ENCODE assay signal across 8 cellular contexts in genomic region chr19:56477429-56478338, GRCh38. TPM values are rescaled to one million over a fixed set of nuclear protein-coding genes. Genes with fewer than 3 reads are reported as not detected.
DNase-seq lines count a peak whose midpoint lies in the region; ATAC-seq and TF ChIP-seq lines count a peak whose summit lies in the region.

No MANE protein-coding gene starts in this region.

- no peaks in the 10 kb centered on the region for H3F3A ChIP-seq in neural cell (ENCODE audit: insufficient read depth, low read length, poor library complexity, severe bottlenecking)

- no peaks in the 10 kb centered on the region for H4K20me1 ChIP-seq in DND-41 (ENCODE audit: insufficient read depth, low read length)
- H4K20me1 ChIP-seq in neural cell (ENCODE audit: insufficient read depth), result no peaks in the 10 kb centered on the region

- H3K9me3 ChIP-seq in DND-41 (ENCODE audit: insufficient read depth, low read length, severe bottlenecking) (no peaks in the 10 kb centered on the region), neural cell (ENCODE audit: low read length) (peaks cover 9% of the 10 kb centered on the region), stomach smooth muscle (ENCODE audit: control insufficient read depth in 2 of 2, low read length in 2 of 2) (peaks cover under 1 to 2% of the 10 kb centered on the region in 2 donors)

- peak overlapping the region; percentile 67 for H3K9ac ChIP-seq in DND-41 (ENCODE audit: low read depth, low read length)
- H3K9ac ChIP-seq in neural cell (ENCODE audit: low read length), result peak overlapping the region; percentile 82
- H3K9ac ChIP-seq in stomach smooth muscle (ENCODE audit: low read length in 2 of 2), result peak overlapping the region; percentile 80 to 89

- TF ChIP-seq EP300 in neural cell (conservative IDR thresholded peaks at IDR 0.05; ENCODE audit: poor library complexity, severe bottlenecking), result peak; percentile 18

- no peak for TF ChIP-seq CTCF in DND-41 (IDR thresholded peaks at IDR 0.05; ENCODE audit: borderline replicate concordance, extremely low read depth, low read length, poor library complexity, severe bottlenecking)
- TF ChIP-seq CTCF in foreskin keratinocyte (conservative IDR thresholded peaks at IDR 0.05), result no peak
- TF ChIP-seq CTCF in neural cell (IDR thresholded peaks at IDR 0.05; ENCODE audit: poor library complexity, severe bottlenecking), result no peak

- DNase-seq in DND-41 (peak; percentile 88), NCI-H82 (lab: John Stamatoyannopoulos, UW) (peak; percentile 94), foreskin keratinocyte (peak; percentile 74 to 93), T-helper 9 cell (no peak)
- DNase-seq in activated naive CD4-positive, alpha-beta T cell (lab: John Stamatoyannopoulos, UW), result peak; percentile 7 to 55 (median 15)

- peaks cover 27% of the 10 kb centered on the region for H3K4me1 ChIP-seq in DND-41 (ENCODE audit: insufficient read depth, low read length)
- no peaks in the 10 kb centered on the region for H3K4me1 ChIP-seq in foreskin keratinocyte
- peaks cover 20% of the 10 kb centered on the region for H3K4me1 ChIP-seq in stomach smooth muscle (ENCODE audit: control insufficient read depth, insufficient read depth, low read length)

- H3K9me2 ChIP-seq in neural cell (ENCODE audit: insufficient read depth, low read length), result no peaks in the 10 kb centered on the region

- ATAC-seq in DND-41 (ENCODE audit: insufficient read depth, low read depth) (peak; percentile 82), foreskin keratinocyte (peak; percentile 93), GM21825 (IDR thresholded peaks at IDR 0.05; ENCODE audit: unreplicated experiment) (no peak)

- peak overlapping the region; percentile 88 for H2AFZ ChIP-seq in DND-41 (ENCODE audit: low read depth, low read length)
- H2AFZ ChIP-seq in neural cell (ENCODE audit: low read depth, low read length), result peak overlapping the region; percentile 77

- peak; percentile 46 for TF ChIP-seq RAD21 in neural cell (conservative IDR thresholded peaks at IDR 0.05)

- H3K79me2 ChIP-seq in DND-41 (ENCODE audit: insufficient read depth, low read length) (peaks cover 37% of the 10 kb centered on the region), neural cell (replicated peaks; ENCODE audit: insufficient read depth, low read length) (peaks cover 66% of the 10 kb centered on the region)

- H3K4me2 ChIP-seq in DND-41 (ENCODE audit: insufficient read depth, low read length) (peak overlapping the region; percentile 95), neural cell (ENCODE audit: low read length) (no peak overlapping the region)

- H3K27ac ChIP-seq in DND-41 (ENCODE audit: low read length) (peak overlapping the region; percentile 84), foreskin keratinocyte (peak overlapping the region; percentile 41), neural cell (ENCODE audit: low read length) (peak overlapping the region; percentile 87), stomach smooth muscle (ENCODE audit: low read length) (peak overlapping the region; percentile 78)

- H3K4me3 ChIP-seq in DND-41 (ENCODE audit: low read depth in 1 of 2, low read length in 2 of 2), result peak overlapping the region; percentile 43 to 87; a peak in 3 of 4 replicates
- H3K4me3 ChIP-seq in neural cell (ENCODE audit: low read length), result peak overlapping the region; percentile 77
- H3K4me3 ChIP-seq in stomach smooth muscle (ENCODE audit: low read length in 2 of 2), result peak overlapping the region; percentile 94 to 99

- H3K27me3 ChIP-seq in DND-41 (ENCODE audit: insufficient read depth, low read length, poor library complexity), result no peaks in the 10 kb centered on the region
- no peaks in the 10 kb centered on the region for H3K27me3 ChIP-seq in foreskin keratinocyte
- no peaks in the 10 kb centered on the region for H3K27me3 ChIP-seq in neural cell (ENCODE audit: insufficient read depth, low read depth, low read length)
- H3K27me3 ChIP-seq in stomach smooth muscle (ENCODE audit: control insufficient read depth in 1 of 2, insufficient read depth in 2 of 2, low read length in 2 of 2), result no peaks in the 10 kb centered on the region

- H3K36me3 ChIP-seq in DND-41 (ENCODE audit: insufficient read depth, low read length), result 0 out of 2 replicates have a peak, but pooled peaks cover 5% of the 10 kb centered on the region
- peaks cover 5% of the 10 kb centered on the region for H3K36me3 ChIP-seq in neural cell (ENCODE audit: insufficient read depth, low read length)
- H3K36me3 ChIP-seq in stomach smooth muscle (ENCODE audit: control insufficient read depth in 2 of 2, insufficient read depth in 2 of 2, low read length in 2 of 2), result peaks cover 3 to 4% of the 10 kb centered on the region in 2 donors

TF ChIP-seq in neural cell, 6 proteins besides CTCF, POLR2A, EP300 and RAD21:
- no peak for TF ChIP-seq EZH2 (IDR thresholded peaks at IDR 0.05; ENCODE audit: borderline replicate concordance, insufficient read depth, low read length, poor library complexity, severe bottlenecking)
- peak; percentile 97 for TF ChIP-seq MXI1 (conservative IDR thresholded peaks at IDR 0.05; ENCODE audit: poor library complexity, severe bottlenecking)
- peak; percentile 49 for TF ChIP-seq SMC3 (conservative IDR thresholded peaks at IDR 0.05; ENCODE audit: poor library complexity)
- peak; percentile 89 for TF ChIP-seq POLR2AphosphoS5 (IDR thresholded peaks at IDR 0.05)
- peak; percentile 40 for TF ChIP-seq TAF1 (IDR thresholded peaks at IDR 0.05; ENCODE audit: low read depth)
- TF ChIP-seq REST (IDR thresholded peaks at IDR 0.05; ENCODE audit: borderline replicate concordance), result no peak

RNA-seq across cellular contexts. Expression of gene ZNF667, which starts 0.5 kb away (rescaled TPM):
- 2.9 and 3.4 TPM in 2 replicates for total RNA-seq in foreskin keratinocyte
- polyA plus RNA-seq in foreskin keratinocyte (1.2 and 1.4 TPM in 2 replicates), neural cell (17.4 and 19.6 TPM in 2 replicates)
- 35.1 and 40.1 TPM in 2 replicates for polyA minus RNA-seq in neural cell

RNA-seq across cellular contexts. Expression of gene ZNF471, which starts 30.0 kb away (rescaled TPM):
- total RNA-seq in foreskin keratinocyte, result 1.0 and 1.4 TPM in 2 replicates
- polyA plus RNA-seq in foreskin keratinocyte (0.27 TPM in 2 replicates), neural cell (30.0 and 31.1 TPM in 2 replicates)
- polyA minus RNA-seq in neural cell, result 22.4 and 29.4 TPM in 2 replicates

Comparison
In these comparisons a context has a peak if more than half of its experiments do, and no peak if none do; other contexts are left out.
1. RNA of gene ZNF471, which starts 30.0 kb away (polyA plus RNA-seq): 30.0 to 31.1 TPM in neural cell; 0.27 TPM in foreskin keratinocyte; every median in the first group is over 10 times any median in the second.
2. Peak in every context shown above with its lines, with median percentiles within 50 percentile points of each other: H3K27ac ChIP-seq, H3K4me3 ChIP-seq and H3K9ac ChIP-seq.